ENCODE assay signal across 19 cellular contexts in the genomic region with DNA sequence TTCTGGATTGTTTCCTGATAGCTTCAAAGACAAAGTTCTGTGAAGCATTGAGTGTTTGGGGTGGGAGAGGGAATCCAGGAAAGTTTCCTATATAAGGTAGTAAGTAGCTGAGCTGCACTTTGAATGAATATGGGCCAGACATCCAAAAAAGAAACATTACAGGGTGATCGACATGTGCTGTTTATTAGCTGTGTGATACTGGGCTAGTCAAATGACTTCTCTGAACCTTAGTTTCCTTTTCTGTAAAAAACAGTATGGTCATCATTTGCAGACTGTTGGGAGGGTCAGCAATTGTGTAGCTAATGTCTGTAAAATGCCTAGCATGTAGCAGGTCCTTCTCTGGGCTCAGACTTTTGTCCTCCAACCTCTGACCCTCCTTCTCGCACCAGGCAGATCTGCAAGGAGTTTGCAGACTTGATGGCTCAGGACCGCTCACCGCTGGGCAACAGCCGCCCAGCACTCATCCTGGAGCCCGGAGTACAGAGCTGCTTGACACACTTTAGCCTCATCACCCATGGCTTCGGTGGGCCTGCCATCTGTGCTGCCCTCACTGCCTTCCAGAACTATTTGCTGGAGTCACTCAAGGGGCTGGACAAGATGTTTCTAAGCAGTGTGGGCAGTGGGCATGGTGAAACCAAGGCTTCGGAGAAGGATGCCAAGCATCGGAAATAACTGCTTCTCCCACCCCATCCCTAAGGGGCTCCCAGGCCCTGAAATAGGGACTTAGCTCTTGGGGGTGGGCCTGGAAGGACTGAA. TPM values are rescaled to one million over a fixed set of nuclear protein-coding genes. Genes with fewer than 3 reads are reported as not detected.
DNase-seq lines count a peak whose midpoint lies in the region; ATAC-seq and TF ChIP-seq lines count a peak whose summit lies in the region.
"Had no signal": no experiment of that assay in that cellular context is flagged by ENCODE, and none has a peak within 500 bp of the region (broad histone marks: within the 10 kb centered on the region; RNA-seq: fewer than 3 reads in every experiment).

No MANE protein-coding gene starts in this region.

- H3K27ac Mint-ChIP-seq in activated CD8-positive, alpha-beta memory T cell treated with anti-CD3 and anti-CD28 coated beads, Interleukin-2, amount 10 ng/mL, durations not matched to agents 7 days and 5 days = no peak overlapping the region
- H3K27ac Mint-ChIP-seq in CD14-positive monocyte (peak overlapping the region in 1 of 7 donors; percentile 15), MCF 10A (ENCODE audit: low read depth, unreplicated experiment) (no peak overlapping the region), T-cell (no peak overlapping the region)
- H3K27ac Mint-ChIP-seq: B cell had no signal

- no peaks in the 10 kb centered on the region for H3K4me1 ChIP-seq in PC-9 (replicated peaks; ENCODE audit: insufficient read depth)
- no peaks in the 10 kb centered on the region for H3K4me1 ChIP-seq in hepatocyte (ENCODE audit: insufficient read depth)
- H3K4me1 ChIP-seq in spleen = peaks cover 3 to 16% (median 7%) of the 10 kb centered on the region in 6 donors
- H3K4me1 ChIP-seq: HAP-1 had no signal

- peak; percentile 41 for DNase-seq in activated CD8-positive, alpha-beta memory T cell treated with anti-CD3 and anti-CD28 coated beads, Interleukin-2, amount 50 U/mL, for 48 hours
- no peak for DNase-seq in activated CD8-positive, alpha-beta memory T cell treated with anti-CD3 and anti-CD28 coated beads, Interleukin-2, amount 10 ng/mL, durations not matched to agents 7 days and 5 days
- no peak for DNase-seq in PC-9
- DNase-seq in hepatocyte (ENCODE audit: low spot score) = no peak
- DNase-seq in spleen = peak; percentile 48
- no peak for DNase-seq in CD14-positive monocyte (ENCODE audit: low spot score)
- no peak for DNase-seq in MCF 10A (ENCODE audit: unreplicated experiment)
- no peak for DNase-seq in T-cell
- DNase-seq: 8988T, DMS153, GM23248, NCI-H1105, NCI-H2081 treated with DMSO at 0.1 percent for 48 hours, NCI-H510A, NCI-H774, SIG-M5 had no signal

- peaks cover 12% of the 10 kb centered on the region for H3K4me1 Mint-ChIP-seq in activated CD8-positive, alpha-beta memory T cell treated with anti-CD3 and anti-CD28 coated beads, Interleukin-2, amount 10 ng/mL, durations not matched to agents 7 days and 5 days
- H3K4me1 Mint-ChIP-seq in CD14-positive monocyte = peaks cover 8% of the 10 kb centered on the region
- no peaks in the 10 kb centered on the region for H3K4me1 Mint-ChIP-seq in MCF 10A (ENCODE audit: insufficient read depth, unreplicated experiment)
- peaks cover 0 to 11% (median 10%) of the 10 kb centered on the region in 3 donors for H3K4me1 Mint-ChIP-seq in T-cell
- H3K4me1 Mint-ChIP-seq: B cell had no signal

- POLR2A ChIA-PET in PC-9 (lab: Charles Lee; ENCODE audit: unreplicated experiment) = no interaction called here
- POLR2A ChIA-PET in MCF 10A (lab: Yijun Ruan, JAX) = interaction anchor here (1.2 kb wide), 1 partner anchor 176 kb away, joined by 3 read pairs; a partner anchor contains a TSS
- POLR2A ChIA-PET in T-cell (lab: Charles Lee) = no interaction called here

- intact Hi-C loops in PC-9 (cut with micrococcal nuclease; ENCODE audit: unreplicated experiment) (no loop called here), spleen (cut with DNase I; ENCODE audit: low total_unique reads) (no loop called here), CD14-positive monocyte (cut with micrococcal nuclease) (no loop called here), MCF 10A (cut with micrococcal nuclease) (no loop called here)

- H3K9me2 ChIP-seq in PC-9 (ENCODE audit: insufficient read depth) = no peaks in the 10 kb centered on the region
- no peaks in the 10 kb centered on the region for H3K9me2 ChIP-seq in hepatocyte (replicated peaks; ENCODE audit: insufficient read depth)

- H3K27me3 ChIP-seq in PC-9 (ENCODE audit: insufficient read depth, low read depth) (no peaks in the 10 kb centered on the region), hepatocyte (no peaks in the 10 kb centered on the region), spleen (replicated peaks in 1 of 7) (no peaks in the 10 kb centered on the region)

- TF ChIP-seq POLR2A in spleen (IDR thresholded peaks at IDR 0.05) = no peak

- no peak overlapping the region for H3K4me3 Mint-ChIP-seq in activated CD8-positive, alpha-beta memory T cell treated with anti-CD3 and anti-CD28 coated beads, Interleukin-2, amount 10 ng/mL, durations not matched to agents 7 days and 5 days
- H3K4me3 Mint-ChIP-seq in CD14-positive monocyte (no peak overlapping the region), MCF 10A (ENCODE audit: unreplicated experiment) (no peak overlapping the region), T-cell (no peak overlapping the region)
- H3K4me3 Mint-ChIP-seq: B cell; CD4-positive, CD25-positive, alpha-beta regulatory T cell had no signal

- ATAC-seq in activated CD8-positive, alpha-beta memory T cell treated with anti-CD3 and anti-CD28 coated beads, Interleukin-2, amount 10 ng/mL, durations not matched to agents 7 days and 5 days = no peak
- ATAC-seq in T-cell (replicated peaks in 1 of 4) = no peak

- peaks cover 1% of the 10 kb centered on the region for H3K36me3 Mint-ChIP-seq in activated CD8-positive, alpha-beta memory T cell treated with anti-CD3 and anti-CD28 coated beads, Interleukin-2, amount 10 ng/mL, durations not matched to agents 7 days and 5 days
- H3K36me3 Mint-ChIP-seq in CD14-positive monocyte (peaks cover 23 to 39% of the 10 kb centered on the region in 2 donors), MCF 10A (ENCODE audit: insufficient read depth, unreplicated experiment) (peaks cover 13% of the 10 kb centered on the region), T-cell (peaks cover 7% of the 10 kb centered on the region)

- peaks cover 3% of the 10 kb centered on the region; the same call in 1 of the 2 replicates for H4K20me1 ChIP-seq in PC-9 (ENCODE audit: insufficient read depth)
- H4K20me1 ChIP-seq in hepatocyte (ENCODE audit: insufficient read depth, poor library complexity, severe bottlenecking) = no peaks in the 10 kb centered on the region

- H2AFZ ChIP-seq in PC-9 (no peak overlapping the region), hepatocyte (no peak overlapping the region)
- H2AFZ ChIP-seq: GM23248 had no signal

- H3K27me3 Mint-ChIP-seq in activated CD8-positive, alpha-beta memory T cell treated with anti-CD3 and anti-CD28 coated beads, Interleukin-2, amount 10 ng/mL, durations not matched to agents 7 days and 5 days = no peaks in the 10 kb centered on the region
- H3K27me3 Mint-ChIP-seq in CD14-positive monocyte (ENCODE audit: low read depth in 3 of 3) (no peaks in the 10 kb centered on the region), MCF 10A (ENCODE audit: insufficient read depth, unreplicated experiment) (no peaks in the 10 kb centered on the region), T-cell (no peaks in the 10 kb centered on the region)
- H3K27me3 Mint-ChIP-seq: B cell; CD4-positive, CD25-positive, alpha-beta regulatory T cell had no signal

- H3K9me3 ChIP-seq in PC-9 (ENCODE audit: insufficient read depth, low read depth) (no peaks in the 10 kb centered on the region), hepatocyte (ENCODE audit: low read depth) (no peaks in the 10 kb centered on the region), spleen (no peaks in the 10 kb centered on the region)
- H3K9me3 ChIP-seq: HAP-1 had no signal

- no peaks in the 10 kb centered on the region for H3K79me2 ChIP-seq in PC-9 (ENCODE audit: low read depth)
- H3K79me2 ChIP-seq in hepatocyte = no peaks in the 10 kb centered on the region

- no peak overlapping the region for H3K27ac ChIP-seq in PC-9
- H3K27ac ChIP-seq in hepatocyte = peak overlapping the region; percentile 65
- H3K27ac ChIP-seq in spleen = no peak overlapping the region
- H3K27ac ChIP-seq: GM23248 had no signal

- BruUV-seq in PC-9 (replicated peaks; lab: Mats Ljungman, UMichigan) = TSS peak; percentile 5
- BruUV-seq in MCF 10A (replicated peaks; lab: Mats Ljungman, UMichigan) = no TSS peak

- CTCF ChIA-PET in activated CD8-positive, alpha-beta memory T cell treated with anti-CD3 and anti-CD28 coated beads, Interleukin-2, amount 10 ng/mL, durations not matched to agents 7 days and 5 days (lab: Charles Lee) = interaction anchor here (0.6 to 1.3 kb wide), 4 partner anchors 17 to 147 kb away, joined by 3 to 4 read pairs (median 3); no protein-coding TSS in a partner anchor
- CTCF ChIA-PET in PC-9 (lab: Charles Lee) (interaction anchor here (0.6 kb wide), 1 partner anchor 121 kb away, joined by 3 read pairs; no protein-coding TSS in a partner anchor), MCF 10A (lab: Yijun Ruan, JAX) (interaction anchor here (0.6 to 1.0 kb wide), 6 partner anchors 9 to 567 kb away, joined by 3 to 4 read pairs (median 3); no protein-coding TSS in a partner anchor), T-cell (lab: Charles Lee) (interaction anchor here in 1 of 2 donors (0.6 kb wide), 1 partner anchor 177 kb away, joined by 4 read pairs; no protein-coding TSS in a partner anchor)

- no peaks in the 10 kb centered on the region for H3K9me3 Mint-ChIP-seq in activated CD8-positive, alpha-beta memory T cell treated with anti-CD3 and anti-CD28 coated beads, Interleukin-2, amount 10 ng/mL, durations not matched to agents 7 days and 5 days (ENCODE audit: low read depth)
- H3K9me3 Mint-ChIP-seq in CD14-positive monocyte (no peaks in the 10 kb centered on the region), MCF 10A (ENCODE audit: unreplicated experiment) (no peaks in the 10 kb centered on the region), T-cell (no peaks in the 10 kb centered on the region)
- H3K9me3 Mint-ChIP-seq: CD4-positive, CD25-positive, alpha-beta regulatory T cell had no signal

- H3F3A ChIP-seq in PC-9 (ENCODE audit: insufficient read depth, low read depth) = no peaks in the 10 kb centered on the region

- H3K4me2 ChIP-seq in PC-9 (no peak overlapping the region), hepatocyte (no peak overlapping the region)

- TF ChIP-seq CTCF in PC-9 (conservative IDR thresholded peaks at IDR 0.05) = no peak
- TF ChIP-seq CTCF in hepatocyte (IDR thresholded peaks at IDR 0.05; ENCODE audit: poor library complexity) = no peak
- TF ChIP-seq CTCF in spleen (IDR thresholded peaks at IDR 0.05 in 8 of 11, conservative IDR thresholded peaks at IDR 0.05 in 3 of 11) = no peak
- no peak for TF ChIP-seq CTCF in CD14-positive monocyte (IDR thresholded peaks at IDR 0.05)
- no peak for TF ChIP-seq CTCF in MCF 10A (IDR thresholded peaks at IDR 0.05; ENCODE audit: unreplicated experiment)

- H3K36me3 ChIP-seq in PC-9 (ENCODE audit: low read depth) = no peaks in the 10 kb centered on the region
- H3K36me3 ChIP-seq in hepatocyte (replicated peaks; ENCODE audit: insufficient read depth, low read depth) = no peaks in the 10 kb centered on the region
- H3K36me3 ChIP-seq in spleen = peaks cover 0 to 58% (median 3%) of the 10 kb centered on the region in 6 donors

- H3K4me3 ChIP-seq in PC-9 (no peak overlapping the region), hepatocyte (no peak overlapping the region), spleen (no peak overlapping the region)
- H3K4me3 ChIP-seq: GM23248, HAP-1 had no signal

- 95% methylated on average over 9 of the region's 9 CpGs for WGBS in hepatocyte (ENCODE audit: low lambda C conversion rate, missing lambda C conversion rate)
- 90 to 97% (median 93%) methylated on average over 7 to 9 of the region's 9 CpGs for WGBS in spleen, 5 donors

RNA-seq across cellular contexts. Expression of a gene that starts 21.1 kb away (rescaled TPM):
- total RNA-seq in activated CD8-positive, alpha-beta memory T cell treated with anti-CD3 and anti-CD28 coated beads, Interleukin-2, amount 10 ng/mL, durations not matched to agents 7 days and 5 days = 1 to 10 TPM in 1 of 2 experiments, under 1 TPM in 1; 0.68 to 1.0 TPM
- 0.72 and 1.3 TPM in 2 replicates for total RNA-seq in PC-9 (2021)
- not detected in 2 replicates for total RNA-seq in hepatocyte
- 0.81 TPM in 1 of 2 replicates, not detected in the other for polyA plus RNA-seq in hepatocyte
- total RNA-seq in spleen = 1 to 10 TPM in 4 of 7 donors, under 1 TPM in 1, not detected in 2; 0.60 to 2.9 (median 1.7) TPM
- 1 to 10 TPM; 1.6 to 4.4 (median 3.4) TPM for polyA plus RNA-seq in spleen
- polyA plus RNA-seq in CD14-positive monocyte = 1 to 10 TPM in 1 of 2 donors, under 1 TPM in 1; 0.77 to 1.5 TPM
- 0.30 and 0.47 TPM in 2 replicates for total RNA-seq in MCF 10A (2022)
- total RNA-seq in T-cell = 1 to 10 TPM; 2.8 to 4.6 (median 3.1) TPM
- total RNA-seq: GM23248 had no signal

RNA-seq across cellular contexts. Expression of a gene that starts 36.6 kb away (rescaled TPM):
- total RNA-seq in activated CD8-positive, alpha-beta memory T cell treated with anti-CD3 and anti-CD28 coated beads, Interleukin-2, amount 10 ng/mL, durations not matched to agents 7 days and 5 days = 10 to 100 TPM; 20.1 to 31.7 TPM
- total RNA-seq in PC-9 (2021) = 26.6 and 28.0 TPM in 2 replicates
- 11.4 and 19.6 TPM in 2 replicates for total RNA-seq in hepatocyte
- polyA plus RNA-seq in hepatocyte = 25.7 and 28.5 TPM in 2 replicates
- 10 to 100 TPM; 13.5 to 19.1 (median 17.4) TPM for total RNA-seq in spleen
- 1 to 10 TPM; 4.2 to 9.3 (median 5.0) TPM for polyA plus RNA-seq in spleen
- polyA plus RNA-seq in CD14-positive monocyte = 1 to 10 TPM; 5.0 to 7.0 TPM
- total RNA-seq in MCF 10A (2022) = 31.4 and 31.5 TPM in 2 replicates
- total RNA-seq in T-cell = 10 to 100 TPM; 19.8 to 34.0 (median 31.4) TPM

RNA-seq across cellular contexts. Expression of a gene that starts 37.0 kb away (rescaled TPM):
- total RNA-seq in activated CD8-positive, alpha-beta memory T cell treated with anti-CD3 and anti-CD28 coated beads, Interleukin-2, amount 10 ng/mL, durations not matched to agents 7 days and 5 days = 10 to 100 TPM; 36.0 to 45.7 TPM
- 69.1 and 72.0 TPM in 2 replicates for total RNA-seq in PC-9 (2021)
- total RNA-seq in hepatocyte = 77.7 and 82.3 TPM in 2 replicates
- polyA plus RNA-seq in hepatocyte = 41.5 and 56.3 TPM in 2 replicates
- 100 to 1,000 TPM in 1 of 7 donors, 10 to 100 TPM in 6; 52.2 to 103 (median 68.9) TPM for total RNA-seq in spleen
- 10 to 100 TPM; 10.5 to 18.5 (median 14.9) TPM for polyA plus RNA-seq in spleen
- polyA plus RNA-seq in CD14-positive monocyte = 10 to 100 TPM; 20.6 to 28.6 TPM
- total RNA-seq in MCF 10A (2022) = 50.7 and 56.8 TPM in 2 replicates
- 10 to 100 TPM; 60.8 to 73.7 (median 63.7) TPM for total RNA-seq in T-cell

RNA-seq across cellular contexts. Expression of a gene that starts 47.1 kb away (rescaled TPM):
- total RNA-seq in activated CD8-positive, alpha-beta memory T cell treated with anti-CD3 and anti-CD28 coated beads, Interleukin-2, amount 10 ng/mL, durations not matched to agents 7 days and 5 days = 100 to 1,000 TPM in 1 of 2 experiments, 10 to 100 TPM in 1; 88.8 to 103 TPM
- total RNA-seq in PC-9 (2021) = 138 and 206 TPM in 2 replicates
- 42.6 and 44.8 TPM in 2 replicates for total RNA-seq in hepatocyte
- polyA plus RNA-seq in hepatocyte = 93.8 and 98.8 TPM in 2 replicates
- 10 to 100 TPM; 32.1 to 49.2 (median 45.5) TPM for total RNA-seq in spleen
- 10 to 100 TPM; 20.7 to 48.2 (median 37.4) TPM for polyA plus RNA-seq in spleen
- 10 to 100 TPM; 78.6 to 84.1 TPM for polyA plus RNA-seq in CD14-positive monocyte
- total RNA-seq in MCF 10A (2022) = 82.6 and 93.9 TPM in 2 replicates
- total RNA-seq in T-cell = 10 to 100 TPM; 26.3 to 37.7 (median 27.1) TPM

Comparison
In these comparisons a context has a peak if more than half of its experiments do, and no peak if none do; other contexts are left out.
1. DNase-seq: peak in activated CD8-positive, alpha-beta memory T cell treated with anti-CD3 and anti-CD28 coated beads, Interleukin-2, amount 50 U/mL, for 48 hours (single experiment) and spleen (single experiment); none in activated CD8-positive, alpha-beta memory T cell treated with anti-CD3 and anti-CD28 coated beads, Interleukin-2, amount 10 ng/mL, durations not matched to agents 7 days and 5 days (single experiment), PC-9 (0 of 2), hepatocyte (single experiment), CD14-positive monocyte (single experiment), MCF 10A (single experiment) and T-cell (0 of 34).